Comparison of ENCODE assay signal across 8 cellular contexts in the genomic region with DNA sequence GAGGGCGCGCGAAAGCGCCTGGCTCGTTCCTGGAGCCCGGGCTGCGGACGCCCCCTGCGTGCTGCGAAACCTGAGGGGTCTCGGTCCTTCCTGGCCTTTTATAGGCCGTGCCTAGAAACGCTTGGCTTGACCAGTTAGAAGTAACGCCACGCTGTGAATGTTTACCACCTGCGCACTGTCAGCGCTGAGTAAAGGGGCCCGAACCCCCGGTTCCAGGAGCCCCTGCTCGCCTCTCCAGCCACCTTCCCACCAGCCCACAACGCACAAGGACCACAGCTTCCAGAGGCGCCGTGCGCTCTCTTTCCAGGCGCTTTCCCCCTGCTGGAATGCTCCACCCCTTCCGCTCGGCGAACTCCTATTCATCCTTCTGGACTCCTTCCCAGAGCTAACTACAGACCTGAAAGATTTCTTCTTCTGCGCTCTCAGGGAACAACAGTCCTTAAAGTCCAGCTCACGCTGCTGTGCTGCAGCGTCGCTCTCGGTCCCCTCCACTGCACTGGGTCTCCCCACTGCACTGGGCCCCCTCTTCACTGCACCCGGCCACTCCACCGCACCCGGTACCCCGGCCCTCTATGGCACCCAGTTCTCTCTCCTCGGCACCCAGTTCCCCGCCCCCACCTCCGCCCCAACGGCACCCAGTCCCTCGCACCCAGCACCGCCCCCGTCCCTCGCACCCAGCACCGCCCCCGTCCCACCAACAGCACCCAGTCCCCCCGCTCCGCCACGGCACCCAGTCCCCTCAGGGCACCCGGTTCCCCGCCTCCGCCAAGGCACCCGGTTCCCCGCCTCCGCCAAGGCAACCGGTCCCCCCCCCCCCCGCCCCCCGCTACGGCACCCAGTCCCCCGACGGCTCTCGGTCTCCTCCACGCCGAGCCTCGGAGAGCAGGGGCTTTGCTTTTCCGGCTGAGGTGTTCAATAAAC.
A peak's percentile ranks its signal among the peaks of the same experiment; 100 is the strongest.
DNase-seq lines count a peak whose midpoint lies in the region; ATAC-seq lines count a peak whose summit lies in the region.

No MANE protein-coding gene starts in this region.

- peaks cover 0 to 26% (median 6%) of the 10 kb centered on the region in 10 experiments; a peak in 9 of 20 replicates for H3K4me1 ChIP-seq in BLaER1 treated with 17β-estradiol and CSF1 and Interleukin-3, amounts not matched to agents 10 nM and 100 nM

- H3K4me3 ChIP-seq in BLaER1 treated with 17β-estradiol and CSF1 and Interleukin-3, amounts not matched to agents 10 nM and 100 nM: peak overlapping the region in 7 of 10 experiments; percentile 52 to 65 (median 60); a peak in 13 of 20 replicates

- H3K9ac ChIP-seq in BLaER1 treated with 17β-estradiol and CSF1 and Interleukin-3, amounts not matched to agents 10 nM and 100 nM: peak overlapping the region in 2 of 11 experiments; percentile 57 to 64; a peak in 3 of 22 replicates

- H4K20me1 ChIP-seq in BLaER1 treated with 17β-estradiol and CSF1 and Interleukin-3, amounts not matched to agents 10 nM and 100 nM: no peaks in the 10 kb centered on the region

- ATAC-seq in HG02642 (IDR thresholded peaks at IDR 0.05; ENCODE audit: poor library complexity, unreplicated experiment): no peak
- no peak for ATAC-seq in GM19467 (IDR thresholded peaks at IDR 0.05; ENCODE audit: unreplicated experiment)

- no peaks in the 10 kb centered on the region for H3K9me3 ChIP-seq in BLaER1 treated with 17β-estradiol and CSF1 and Interleukin-3, amounts not matched to agents 10 nM and 100 nM (replicated peaks in 1 of 11)

- peaks cover 8 to 17% (median 14%) of the 10 kb centered on the region in 11 experiments for H3K27me3 ChIP-seq in BLaER1 treated with 17β-estradiol and CSF1 and Interleukin-3, amounts not matched to agents 10 nM and 100 nM

- DNase-seq in LHCN-M2 (ENCODE audit: low read depth) (peak; percentile 38), amniotic epithelial cell (ENCODE audit: low read depth) (peak; percentile 30), iPS-NIHi11 (ENCODE audit: low spot score) (peak; percentile 44), SK-N-DZ (ENCODE audit: low spot score) (no peak)
- peak; percentile 22 to 32 for DNase-seq in stimulated activated CD4-positive, alpha-beta T cell treated with anti-CD3 and anti-CD28 coated beads, Interleukin-2, amount 100 ng/mL, for 24 hours

- peak overlapping the region; percentile 55 to 92 (median 83); a peak in 20 of 22 replicates for H3K4me2 ChIP-seq in BLaER1 treated with 17β-estradiol and CSF1 and Interleukin-3, amounts not matched to agents 10 nM and 100 nM

- no peaks in the 10 kb centered on the region for H3K36me3 ChIP-seq in BLaER1 treated with 17β-estradiol and CSF1 and Interleukin-3, amounts not matched to agents 10 nM and 100 nM

- no peak overlapping the region for H3K27ac ChIP-seq in BLaER1 treated with 17β-estradiol and CSF1 and Interleukin-3, amounts not matched to agents 10 nM and 100 nM
